In the genomic region with DNA sequence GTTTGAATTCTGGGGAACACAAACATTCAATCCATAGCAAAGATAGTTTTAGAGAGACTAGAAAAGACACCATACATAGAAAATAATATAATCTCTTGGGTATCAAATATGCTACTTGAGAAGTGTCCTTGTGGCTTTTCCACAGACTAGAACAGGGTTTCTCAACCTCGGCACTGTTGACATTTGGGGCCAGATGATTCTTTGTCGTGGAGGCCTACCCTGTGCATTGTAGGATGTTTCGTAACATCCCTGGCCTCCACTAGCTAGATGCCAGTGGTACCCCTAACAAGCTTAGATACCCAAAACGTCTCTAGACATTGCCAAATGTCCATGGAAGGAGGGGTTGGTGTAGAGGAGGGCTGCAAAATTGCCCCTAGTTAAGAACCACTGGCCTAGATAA, we compare ENCODE assay signal across 29 cellular contexts.
"Had no signal": no experiment of that assay in that cellular context is flagged by ENCODE, and none has a peak within 500 bp of the region (broad histone marks: within the 10 kb centered on the region; RNA-seq: fewer than 3 reads in every experiment).

No MANE protein-coding gene starts in this region.

- H3K27ac ChIP-seq: breast epithelium, uterus had no signal

- H3K9me3 Mint-ChIP-seq: activated CD4-positive, alpha-beta memory T cell treated with anti-CD3 and anti-CD28 coated beads for 36 hours; activated CD4-positive, alpha-beta T cell treated with anti-CD3 and anti-CD28 coated beads, Interleukin-2, amount 10 ng/mL, durations not matched to agents 24 days and 14 days; activated naive CD4-positive, alpha-beta T cell treated with anti-CD3 and anti-CD28 coated beads, Interleukin-2, amount 10 ng/mL, durations not matched to agents 7 days and 5 days; activated T-cell treated with anti-CD3 and anti-CD28 coated beads, Interleukin-2, amount 50 U/mL, for 24 hours; endodermal cell; stimulated activated effector memory CD8-positive, alpha-beta T cell treated with anti-CD3 and anti-CD28 coated beads, Interleukin-12 subunit alpha, Interleukin-12 subunit beta, amount 100 ng/mL, for 72 hours; stimulated activated naive CD8-positive, alpha-beta T cell treated with anti-CD3 and anti-CD28 coated beads, Interleukin-15, Interleukin-2, amounts not matched to agents 100 ng/mL and 50 ng/mL, for 24 hours; type B pancreatic cell had no signal

- H3K4me1 ChIP-seq: breast epithelium had no signal

- H3K9me3 ChIP-seq: breast epithelium, thoracic aorta, uterus had no signal

- H3K36me3 Mint-ChIP-seq: type B pancreatic cell had no signal

- H3K4me3 ChIP-seq: breast epithelium, thoracic aorta, uterus had no signal

- H3K36me3 ChIP-seq: breast epithelium, thoracic aorta, uterus, WERI-Rb-1 had no signal

- DNase-seq: activated CD4-positive, alpha-beta memory T cell treated with anti-CD3 and anti-CD28 coated beads for 36 hours; activated CD4-positive, alpha-beta T cell treated with anti-CD3 and anti-CD28 coated beads, Interleukin-2, amount 10 ng/mL, durations not matched to agents 24 days and 14 days; activated CD4-positive, CD25-positive, alpha-beta regulatory T cell treated with anti-CD3 and anti-CD28 coated beads, Interleukin-2, amount 50 U/mL, for 72 hours; activated CD8-positive, alpha-beta memory T cell treated with anti-CD3 and anti-CD28 coated beads, Interleukin-2, amount 50 U/mL, for 48 hours; activated gamma-delta T cell; activated naive CD4-positive, alpha-beta T cell treated with anti-CD3 and anti-CD28 coated beads, Interleukin-2, amount 10 ng/mL, durations not matched to agents 7 days and 5 days; activated T-cell treated with anti-CD3 and anti-CD28 coated beads, Interleukin-2, amount 50 U/mL, for 24 hours; amniotic stem cell; central memory CD4-positive, alpha-beta T cell; endodermal cell; foreskin fibroblast; head of caudate nucleus; hippocampal formation; left cardiac atrium; midbrain; naive thymus-derived CD4-positive, alpha-beta T cell; posterior cingulate gyrus; right cardiac atrium; stimulated activated CD4-positive, alpha-beta T cell treated with anti-CD3 and anti-CD28 coated beads, Interleukin-2, amount 100 ng/mL, for 48 hours; T-helper 9 cell; uterus; WERI-Rb-1 had no signal

- H3K27me3 Mint-ChIP-seq: activated T-cell treated with anti-CD3 and anti-CD28 coated beads, Interleukin-2, amount 50 U/mL, for 24 hours; dendritic cell treated with granulocyte-macrophage colony-stimulating factor and Interleukin-4, amounts not matched to agents 40 ng/mL and 50 ng/mL, for 4 days; stimulated activated naive CD8-positive, alpha-beta T cell treated with anti-CD3 and anti-CD28 coated beads, Interleukin-15, Interleukin-2, amounts not matched to agents 100 ng/mL and 50 ng/mL, for 24 hours had no signal

- H3K4me3 Mint-ChIP-seq: activated CD4-positive, alpha-beta memory T cell treated with anti-CD3 and anti-CD28 coated beads for 36 hours; activated CD4-positive, alpha-beta T cell treated with anti-CD3 and anti-CD28 coated beads, Interleukin-2, amount 10 ng/mL, durations not matched to agents 24 days and 14 days; activated naive CD4-positive, alpha-beta T cell treated with anti-CD3 and anti-CD28 coated beads, Interleukin-2, amount 10 ng/mL, durations not matched to agents 7 days and 5 days; activated T-cell treated with anti-CD3 and anti-CD28 coated beads, Interleukin-2, amount 50 U/mL, for 24 hours; dendritic cell treated with granulocyte-macrophage colony-stimulating factor and Interleukin-4, amounts not matched to agents 40 ng/mL and 50 ng/mL, for 4 days; endodermal cell; stimulated activated effector memory CD8-positive, alpha-beta T cell treated with anti-CD3 and anti-CD28 coated beads, Interleukin-12 subunit alpha, Interleukin-12 subunit beta, amount 100 ng/mL, for 72 hours; stimulated activated naive CD8-positive, alpha-beta T cell treated with anti-CD3 and anti-CD28 coated beads, Interleukin-15, Interleukin-2, amounts not matched to agents 100 ng/mL and 50 ng/mL, for 24 hours; type B pancreatic cell had no signal

- H3K27me3 ChIP-seq: breast epithelium, uterus had no signal

- H3K27ac Mint-ChIP-seq: activated CD4-positive, alpha-beta memory T cell treated with anti-CD3 and anti-CD28 coated beads for 36 hours; activated CD4-positive, alpha-beta T cell treated with anti-CD3 and anti-CD28 coated beads, Interleukin-2, amount 10 ng/mL, durations not matched to agents 24 days and 14 days; activated naive CD4-positive, alpha-beta T cell treated with anti-CD3 and anti-CD28 coated beads, Interleukin-2, amount 10 ng/mL, durations not matched to agents 7 days and 5 days; activated T-cell treated with anti-CD3 and anti-CD28 coated beads, Interleukin-2, amount 50 U/mL, for 24 hours; dendritic cell treated with granulocyte-macrophage colony-stimulating factor and Interleukin-4, amounts not matched to agents 40 ng/mL and 50 ng/mL, for 4 days; endodermal cell; stimulated activated effector memory CD8-positive, alpha-beta T cell treated with anti-CD3 and anti-CD28 coated beads, Interleukin-12 subunit alpha, Interleukin-12 subunit beta, amount 100 ng/mL, for 72 hours; stimulated activated naive CD8-positive, alpha-beta T cell treated with anti-CD3 and anti-CD28 coated beads, Interleukin-15, Interleukin-2, amounts not matched to agents 100 ng/mL and 50 ng/mL, for 24 hours; type B pancreatic cell had no signal

- ATAC-seq: esophagus mucosa; left cardiac atrium; naive thymus-derived CD4-positive, alpha-beta T cell; right cardiac atrium; stimulated activated effector memory CD8-positive, alpha-beta T cell treated with anti-CD3 and anti-CD28 coated beads, Interleukin-12 subunit alpha, Interleukin-12 subunit beta, amount 100 ng/mL, for 72 hours had no signal
